ENCODE assay signal across 1 cellular context in the genomic region with DNA sequence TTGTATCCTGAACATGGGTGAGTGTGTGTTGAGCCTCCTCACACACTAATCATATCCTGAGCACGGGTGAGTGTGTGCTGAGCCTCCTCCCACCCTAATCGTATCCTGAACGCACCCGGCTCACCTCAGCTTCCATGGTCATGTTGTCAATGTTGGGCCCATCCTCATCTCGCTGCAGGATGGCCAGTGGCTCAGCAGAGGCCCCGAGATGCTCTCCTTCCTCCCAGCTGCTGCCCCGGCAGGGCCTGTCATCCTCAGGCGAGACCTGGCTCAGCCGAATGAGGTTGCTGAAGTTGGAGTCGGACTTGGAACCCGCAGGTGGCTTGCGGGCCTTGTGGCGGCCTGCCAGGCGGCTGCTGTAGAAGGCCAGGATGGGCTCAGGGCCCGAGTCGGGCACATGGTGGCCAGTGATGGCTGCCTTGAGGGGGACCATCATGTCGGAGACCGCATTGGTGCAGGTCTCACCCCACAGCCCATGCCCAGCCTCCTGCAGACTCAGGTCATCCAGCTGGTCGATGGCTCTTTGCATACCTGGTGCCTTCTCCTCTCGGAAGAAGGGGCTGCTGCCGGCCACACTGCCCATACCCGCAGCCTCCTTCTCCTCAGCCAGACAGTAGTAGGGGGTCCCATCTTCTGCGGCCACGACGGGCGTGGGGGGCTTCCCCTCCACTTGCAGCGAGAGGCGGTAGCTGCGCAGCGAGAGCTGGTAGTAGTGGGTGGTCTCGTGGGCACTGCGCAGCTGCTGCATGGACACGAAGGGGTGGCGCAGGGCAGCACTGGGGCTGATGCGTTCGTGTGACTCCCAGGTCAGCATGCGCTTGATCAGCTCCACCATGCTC.
TF ChIP-seq lines count a peak whose summit lies in the region.

No MANE protein-coding gene starts in this region.

TF ChIP-seq in SK-N-SH, 30 proteins besides CTCF, POLR2A, EP300 and RAD21 (continued from another document):
- TF ChIP-seq, protein P1, sequence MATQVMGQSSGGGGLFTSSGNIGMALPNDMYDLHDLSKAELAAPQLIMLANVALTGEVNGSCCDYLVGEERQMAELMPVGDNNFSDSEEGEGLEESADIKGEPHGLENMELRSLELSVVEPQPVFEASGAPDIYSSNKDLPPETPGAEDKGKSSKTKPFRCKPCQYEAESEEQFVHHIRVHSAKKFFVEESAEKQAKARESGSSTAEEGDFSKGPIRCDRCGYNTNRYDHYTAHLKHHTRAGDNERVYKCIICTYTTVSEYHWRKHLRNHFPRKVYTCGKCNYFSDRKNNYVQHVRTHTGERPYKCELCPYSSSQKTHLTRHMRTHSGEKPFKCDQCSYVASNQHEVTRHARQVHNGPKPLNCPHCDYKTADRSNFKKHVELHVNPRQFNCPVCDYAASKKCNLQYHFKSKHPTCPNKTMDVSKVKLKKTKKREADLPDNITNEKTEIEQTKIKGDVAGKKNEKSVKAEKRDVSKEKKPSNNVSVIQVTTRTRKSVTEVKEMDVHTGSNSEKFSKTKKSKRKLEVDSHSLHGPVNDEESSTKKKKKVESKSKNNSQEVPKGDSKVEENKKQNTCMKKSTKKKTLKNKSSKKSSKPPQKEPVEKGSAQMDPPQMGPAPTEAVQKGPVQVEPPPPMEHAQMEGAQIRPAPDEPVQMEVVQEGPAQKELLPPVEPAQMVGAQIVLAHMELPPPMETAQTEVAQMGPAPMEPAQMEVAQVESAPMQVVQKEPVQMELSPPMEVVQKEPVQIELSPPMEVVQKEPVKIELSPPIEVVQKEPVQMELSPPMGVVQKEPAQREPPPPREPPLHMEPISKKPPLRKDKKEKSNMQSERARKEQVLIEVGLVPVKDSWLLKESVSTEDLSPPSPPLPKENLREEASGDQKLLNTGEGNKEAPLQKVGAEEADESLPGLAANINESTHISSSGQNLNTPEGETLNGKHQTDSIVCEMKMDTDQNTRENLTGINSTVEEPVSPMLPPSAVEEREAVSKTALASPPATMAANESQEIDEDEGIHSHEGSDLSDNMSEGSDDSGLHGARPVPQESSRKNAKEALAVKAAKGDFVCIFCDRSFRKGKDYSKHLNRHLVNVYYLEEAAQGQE (IDR thresholded peaks at IDR 0.05; ENCODE audit: low read depth, low read length), result no peak
- no peak for TF ChIP-seq ELF1 (IDR thresholded peaks at IDR 0.05)
- TF ChIP-seq EZH2phosphoT487 (IDR thresholded peaks at IDR 0.05; ENCODE audit: borderline replicate concordance, low read depth), result no peak
- no peak for TF ChIP-seq TEAD4 (IDR thresholded peaks at IDR 0.05; ENCODE audit: borderline replicate concordance, insufficient read depth)
- TF ChIP-seq, protein P2, sequence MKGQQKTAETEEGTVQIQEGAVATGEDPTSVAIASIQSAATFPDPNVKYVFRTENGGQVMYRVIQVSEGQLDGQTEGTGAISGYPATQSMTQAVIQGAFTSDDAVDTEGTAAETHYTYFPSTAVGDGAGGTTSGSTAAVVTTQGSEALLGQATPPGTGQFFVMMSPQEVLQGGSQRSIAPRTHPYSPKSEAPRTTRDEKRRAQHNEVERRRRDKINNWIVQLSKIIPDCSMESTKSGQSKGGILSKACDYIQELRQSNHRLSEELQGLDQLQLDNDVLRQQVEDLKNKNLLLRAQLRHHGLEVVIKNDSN (IDR thresholded peaks at IDR 0.05; ENCODE audit: borderline replicate concordance, low read depth), result no peak
